9 cellular contexts compared by ENCODE assay signal in genomic region chr3:51340311-51340829, GRCh38. TPM values are rescaled to one million over a fixed set of nuclear protein-coding genes. Genes with fewer than 3 reads are reported as not detected.
DNase-seq lines count a peak whose midpoint lies in the region; ATAC-seq lines count a peak whose summit lies in the region.
"Had no signal": no experiment of that assay in that cellular context is flagged by ENCODE, and none has a peak within 500 bp of the region (broad histone marks: within the 10 kb centered on the region; RNA-seq: fewer than 3 reads in every experiment).

No MANE protein-coding gene starts in this region.

- no peaks in the 10 kb centered on the region for H3K9me3 ChIP-seq in ectodermal cell (ENCODE audit: control insufficient read depth, low read length)
- H3K9me3 ChIP-seq in mesodermal cell (ENCODE audit: control insufficient read depth, low read length) = no peaks in the 10 kb centered on the region

- H3K79me2 ChIP-seq in ACC112 (ENCODE audit: control insufficient read depth, insufficient read depth, low read length, unreplicated experiment) = no peaks in the 10 kb centered on the region

- 85 to 90% methylated on average over 2 of the region's 2 CpGs for WGBS in ectodermal cell, 2 experiments
- 70 to 80% methylated on average over 1 to 2 of the region's 2 CpGs for WGBS in mesodermal cell (ENCODE audit: insufficient coverage in 2 of 2), 2 experiments

- H3K27ac ChIP-seq in ACC112 (ENCODE audit: low read depth, low read length) = peak overlapping the region; percentile 97
- H3K27ac ChIP-seq in ectodermal cell (ENCODE audit: insufficient read depth, low read depth, low read length, poor library complexity, severe bottlenecking) = peak overlapping the region; percentile 55
- H3K27ac ChIP-seq in mesodermal cell (ENCODE audit: low read depth, low read length, severe bottlenecking) = peak overlapping the region; percentile 97

- H3K36me3 ChIP-seq in ACC112 (ENCODE audit: insufficient read depth, low read length) = no peaks in the 10 kb centered on the region
- no peaks in the 10 kb centered on the region for H3K36me3 ChIP-seq in ectodermal cell (ENCODE audit: control insufficient read depth, insufficient read depth, low read length)
- no peaks in the 10 kb centered on the region for H3K36me3 ChIP-seq in mesodermal cell (ENCODE audit: control insufficient read depth, insufficient read depth, low read length)

- no peak for ATAC-seq in HG03354 (IDR thresholded peaks at IDR 0.05; ENCODE audit: poor library complexity, severe bottlenecking, unreplicated experiment)

- peak; percentile 77 for DNase-seq in LoVo (ENCODE audit: low spot score)
- DNase-seq in NCI-H748 treated with DMSO at 0.1 percent for 48 hours (lab: John Stamatoyannopoulos, UW) = no peak
- DNase-seq in SHP77 (lab: John Stamatoyannopoulos, UW) = no peak
- no peak for DNase-seq in activated gamma-delta T cell treated with Interleukin-2 at 50 U/mL for 16 hours
- DNase-seq: DND-41 had no signal

- no peaks in the 10 kb centered on the region for H3K27me3 ChIP-seq in ACC112 (ENCODE audit: insufficient read depth, low read length)
- H3K27me3 ChIP-seq in ectodermal cell (ENCODE audit: control insufficient read depth, insufficient read depth, low read length, poor library complexity, severe bottlenecking) = no peaks in the 10 kb centered on the region

- H3K4me1 ChIP-seq in ACC112 (ENCODE audit: control insufficient read depth, insufficient read depth, low read length, unreplicated experiment) (peaks cover 52% of the 10 kb centered on the region), ectodermal cell (ENCODE audit: control insufficient read depth, insufficient read depth, low read length) (peaks cover 14% of the 10 kb centered on the region), mesodermal cell (ENCODE audit: control insufficient read depth, insufficient read depth, low read length, poor library complexity, severe bottlenecking) (peaks cover 22% of the 10 kb centered on the region)

- H2AFZ ChIP-seq in ACC112 (ENCODE audit: low read length, unreplicated experiment) = peak overlapping the region; percentile 66

- H3K4me3 ChIP-seq in ACC112 (ENCODE audit: low read depth, low read length) (peak overlapping the region; percentile 58), ectodermal cell (ENCODE audit: insufficient read depth, low read depth, low read length) (no peak overlapping the region), mesodermal cell (ENCODE audit: extremely low read depth, insufficient read depth, low read length, poor library complexity, severe bottlenecking) (no peak overlapping the region)

RNA-seq across cellular contexts. Expression of gene MANF, which starts 44.7 kb away (rescaled TPM):
- polyA plus RNA-seq in ectodermal cell (2013, experiment 1 of 4) = 93.2 TPM
- 85.2 TPM for polyA plus RNA-seq in ectodermal cell (2013, experiment 2 of 4)
- 86.4 TPM for polyA plus RNA-seq in ectodermal cell (2013, experiment 3 of 4)
- 106 TPM for polyA plus RNA-seq in ectodermal cell (2013, experiment 4 of 4)
- polyA plus RNA-seq in mesodermal cell (2013, experiment 1 of 2) = 298 TPM
- polyA plus RNA-seq in mesodermal cell (2013, experiment 2 of 2) = 302 TPM

RNA-seq across cellular contexts. Expression of gene RBM15B, which starts 50.7 kb away (rescaled TPM):
- polyA plus RNA-seq in ectodermal cell (2013, experiment 1 of 4) = 63.2 TPM
- polyA plus RNA-seq in ectodermal cell (2013, experiment 2 of 4) = 70.1 TPM
- 42.5 TPM for polyA plus RNA-seq in ectodermal cell (2013, experiment 3 of 4)
- 48.2 TPM for polyA plus RNA-seq in ectodermal cell (2013, experiment 4 of 4)
- polyA plus RNA-seq in mesodermal cell (2013, experiment 1 of 2) = 30.1 TPM
- 27.6 TPM for polyA plus RNA-seq in mesodermal cell (2013, experiment 2 of 2)
